28 cellular contexts compared by ENCODE assay signal in genomic region chr9:17556935-17557334, GRCh38. TPM values are rescaled to one million over a fixed set of nuclear protein-coding genes. Genes with fewer than 3 reads are reported as not detected.
"Had no signal": no experiment of that assay in that cellular context is flagged by ENCODE, and none has a peak within 500 bp of the region (broad histone marks: within the 10 kb centered on the region; RNA-seq: fewer than 3 reads in every experiment).

No MANE protein-coding gene starts in this region.

- H3K27me3 ChIP-seq: body of pancreas, esophagus squamous epithelium, gastroesophageal sphincter had no signal

- H3K36me3 ChIP-seq: esophagus squamous epithelium, gastroesophageal sphincter had no signal

- H3K27ac Mint-ChIP-seq: activated CD4-positive, alpha-beta T cell treated with anti-CD3 and anti-CD28 coated beads for 36 hours; activated CD8-positive, alpha-beta T cell treated with anti-CD3 and anti-CD28 coated beads for 36 hours; activated naive CD8-positive, alpha-beta T cell; activated T-helper 17 cell treated with anti-CD3 and anti-CD28 coated beads, Interleukin-2, amount 50 U/mL, for 72 hours had no signal

- H3K27me3 Mint-ChIP-seq: activated CD4-positive, alpha-beta T cell treated with anti-CD3 and anti-CD28 coated beads for 36 hours; activated CD8-positive, alpha-beta T cell treated with anti-CD3 and anti-CD28 coated beads for 36 hours; activated T-helper 17 cell treated with anti-CD3 and anti-CD28 coated beads, Interleukin-2, amount 50 U/mL, for 72 hours had no signal

- H3K4me1 Mint-ChIP-seq: activated CD4-positive, alpha-beta T cell treated with anti-CD3 and anti-CD28 coated beads for 36 hours; activated T-helper 17 cell treated with anti-CD3 and anti-CD28 coated beads, Interleukin-2, amount 50 U/mL, for 72 hours had no signal

- H3K9me3 ChIP-seq: body of pancreas, esophagus squamous epithelium, gastroesophageal sphincter had no signal

- DNase-seq: activated CD4-positive, alpha-beta T cell treated with anti-CD3 and anti-CD28 coated beads for 36 hours; activated CD4-positive, alpha-beta T cell treated with anti-CD3 and anti-CD28 coated beads, Interleukin-2, amount 50 U/mL, for 1 hour; activated CD4-positive, alpha-beta T cell treated with anti-CD3 and anti-CD28 coated beads, Interleukin-2, amount 50 U/mL, for 48 hours; activated CD4-positive, CD25-positive, alpha-beta regulatory T cell; activated CD4-positive, CD25-positive, alpha-beta regulatory T cell treated with anti-CD3 and anti-CD28 coated beads, Interleukin-2, amount 50 U/mL, for 72 hours; activated CD8-positive, alpha-beta memory T cell treated with anti-CD3 and anti-CD28 coated beads for 24 hours; activated CD8-positive, alpha-beta T cell treated with anti-CD3 and anti-CD28 coated beads for 36 hours; activated effector memory CD4-positive, alpha-beta T cell treated with Interleukin-2 at 50 U/mL for 16 hours; activated gamma-delta T cell treated with Interleukin-2 at 50 U/mL for 16 hours; activated naive CD4-positive, alpha-beta T cell treated with anti-CD3 and anti-CD28 coated beads, Interleukin-2, amount 50 U/mL, for 16 hours; activated naive CD4-positive, alpha-beta T cell treated with Interleukin-2 at 50 U/mL for 16 hours; activated T-cell treated with anti-CD3 and anti-CD28 coated beads, Interleukin-2, amount 50 U/mL, for 4 hours; aorta; body of pancreas; caudate nucleus; cortex of kidney; dermis blood vessel endothelial cell; effector CD4-positive, alpha-beta T cell; esophagus squamous epithelium; foreskin melanocyte; T-helper 2 cell had no signal

- H3K4me3 ChIP-seq: body of pancreas, esophagus squamous epithelium, gastroesophageal sphincter had no signal

- ATAC-seq: activated CD4-positive, alpha-beta T cell treated with anti-CD3 and anti-CD28 coated beads for 36 hours; activated CD8-positive, alpha-beta T cell treated with anti-CD3 and anti-CD28 coated beads for 36 hours; activated T-cell treated with anti-CD3 and anti-CD28 coated beads, Interleukin-2, amount 50 U/mL, for 4 hours; activated T-helper 17 cell treated with anti-CD3 and anti-CD28 coated beads, Interleukin-2, amount 50 U/mL, for 72 hours; body of pancreas; gastroesophageal sphincter had no signal

- H3K36me3 Mint-ChIP-seq: activated naive CD8-positive, alpha-beta T cell had no signal

- H3K4me1 ChIP-seq: body of pancreas, esophagus squamous epithelium, gastroesophageal sphincter had no signal

- H3K27ac ChIP-seq: body of pancreas, epithelial cell of prostate, esophagus squamous epithelium, gastroesophageal sphincter had no signal

- H3K9me3 Mint-ChIP-seq: activated CD8-positive, alpha-beta T cell treated with anti-CD3 and anti-CD28 coated beads for 36 hours had no signal

- H3K4me3 Mint-ChIP-seq: activated CD4-positive, alpha-beta T cell treated with anti-CD3 and anti-CD28 coated beads for 36 hours; activated CD8-positive, alpha-beta T cell treated with anti-CD3 and anti-CD28 coated beads for 36 hours; activated naive CD8-positive, alpha-beta T cell; activated T-cell treated with anti-CD3 and anti-CD28 coated beads, Interleukin-2, amount 50 U/mL, for 4 hours; activated T-helper 17 cell treated with anti-CD3 and anti-CD28 coated beads, Interleukin-2, amount 50 U/mL, for 72 hours had no signal

RNA-seq across cellular contexts. Expression of gene SH3GL2, which starts 21.9 kb away (rescaled TPM):
- total RNA-seq: activated CD4-positive, alpha-beta T cell treated with anti-CD3 and anti-CD28 coated beads for 36 hours; activated CD8-positive, alpha-beta T cell treated with anti-CD3 and anti-CD28 coated beads for 36 hours; activated T-cell treated with anti-CD3 and anti-CD28 coated beads, Interleukin-2, amount 50 U/mL, for 4 hours; activated T-helper 17 cell treated with anti-CD3 and anti-CD28 coated beads, Interleukin-2, amount 50 U/mL, for 72 hours; aorta; endothelial cell of umbilical vein; glomerular endothelial cell; T-helper 1 cell treated with Interleukin-12 subunit alpha and Interleukin-12 subunit beta and Interleukin-4 antibody, amounts not matched to agents 30 ng/mL and 1 ng/mL, for 36 hours had no signal
